Comparison of ENCODE assay signal across 28 cellular contexts in the genomic region with DNA sequence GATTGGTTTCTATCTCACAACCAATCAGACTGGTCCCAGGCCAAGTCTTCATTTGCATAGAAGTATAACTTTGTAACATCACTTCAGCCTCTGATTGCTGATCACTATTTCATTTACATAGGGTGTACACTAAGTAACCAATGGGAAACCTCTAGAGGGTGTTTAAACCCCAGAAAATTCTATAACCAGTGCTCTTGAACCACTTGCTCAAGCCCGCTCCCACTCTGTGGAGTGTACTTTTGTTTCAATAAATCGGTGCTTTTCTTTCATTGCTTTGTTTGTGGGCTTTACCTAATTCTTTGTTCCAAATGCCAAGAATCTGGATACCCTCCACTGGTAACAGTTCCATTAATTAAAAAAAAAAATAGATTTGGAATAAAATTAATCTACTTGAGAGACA.
"Had no signal": no experiment of that assay in that cellular context is flagged by ENCODE, and none has a peak within 500 bp of the region (broad histone marks: within the 10 kb centered on the region; RNA-seq: fewer than 3 reads in every experiment).

No MANE protein-coding gene starts in this region.

- H3K27ac ChIP-seq: colonic mucosa, coronary artery, epithelial cell of prostate, esophagus muscularis mucosa, esophagus squamous epithelium, foreskin keratinocyte, gastrocnemius medialis, gastroesophageal sphincter, heart left ventricle, heart right ventricle had no signal

- DNase-seq: colonic mucosa; cortex of kidney; dermis blood vessel endothelial cell; dorsolateral prefrontal cortex; effector CD4-positive, alpha-beta T cell; effector CD8-positive, alpha-beta T cell; effector memory CD4-positive, alpha-beta T cell; effector memory CD8-positive, alpha-beta T cell; endodermal cell; erythroblast; esophagus squamous epithelium; foreskin fibroblast; foreskin keratinocyte; foreskin melanocyte; gastrocnemius medialis; glutamatergic neuron; head of caudate nucleus; heart left ventricle; heart right ventricle had no signal

- ATAC-seq: effector memory CD8-positive, alpha-beta T cell; esophagus mucosa; foreskin keratinocyte; gastrocnemius medialis; gastroesophageal sphincter; heart left ventricle; heart right ventricle had no signal

- FAIRE-seq: colon, endometrium, endothelial cell of umbilical vein, frontal cortex had no signal

- H3K27me3 ChIP-seq: colonic mucosa, dorsolateral prefrontal cortex, esophagus muscularis mucosa, esophagus squamous epithelium, foreskin keratinocyte, gastrocnemius medialis, gastroesophageal sphincter, heart left ventricle, heart right ventricle had no signal

- H3K36me3 ChIP-seq: colonic mucosa, esophagus muscularis mucosa, esophagus squamous epithelium, gastrocnemius medialis, gastroesophageal sphincter, heart left ventricle, heart right ventricle had no signal

- H3K9me3 ChIP-seq: colonic mucosa, gastrocnemius medialis had no signal

- H3K4me1 ChIP-seq: colonic mucosa, esophagus squamous epithelium, foreskin keratinocyte, gastrocnemius medialis had no signal

- H3K4me3 ChIP-seq: colonic mucosa, coronary artery, dorsolateral prefrontal cortex, esophagus muscularis mucosa, esophagus squamous epithelium, gastrocnemius medialis, gastroesophageal sphincter, heart left ventricle, heart right ventricle had no signal
